9 cellular contexts compared by ENCODE assay signal in genomic region chr9:136120119-136120393, GRCh38. TPM values are rescaled to one million over a fixed set of nuclear protein-coding genes. Genes with fewer than 3 reads are reported as not detected.
DNase-seq lines count a peak whose midpoint lies in the region; ATAC-seq and TF ChIP-seq lines count a peak whose summit lies in the region.
"Had no signal": no experiment of that assay in that cellular context is flagged by ENCODE, and none has a peak within 500 bp of the region (broad histone marks: within the 10 kb centered on the region; RNA-seq: fewer than 3 reads in every experiment).

No MANE protein-coding gene starts in this region.

- H3K27ac ChIP-seq in BLaER1 treated with 17β-estradiol and CSF1 and Interleukin-3, amounts not matched to agents 10 nM and 100 nM = peak overlapping the region; percentile 82 to 96 (median 93); a peak in 16 of 22 replicates
- H3K27ac ChIP-seq in prostate gland (no peak overlapping the region), body of pancreas (peak overlapping the region in 2 of 4 donors; percentile 88 to 97)

- H3K4me1 Mint-ChIP-seq in chondrocyte (ENCODE audit: low read depth) (peaks cover 9% of the 10 kb centered on the region), nephron (peaks cover 12% of the 10 kb centered on the region)

- H3K9me3 Mint-ChIP-seq in chondrocyte (ENCODE audit: low read depth) (no peaks in the 10 kb centered on the region), nephron (no peaks in the 10 kb centered on the region)

- H3K27ac Mint-ChIP-seq in chondrocyte (ENCODE audit: unreplicated experiment) (no peak overlapping the region), nephron (peak overlapping the region in 2 of 3 experiments; percentile 57 to 90)

- peaks cover 26 to 51% (median 47%) of the 10 kb centered on the region in 10 experiments for H3K4me1 ChIP-seq in BLaER1 treated with 17β-estradiol and CSF1 and Interleukin-3, amounts not matched to agents 10 nM and 100 nM
- H3K4me1 ChIP-seq in prostate gland (replicated peaks) (no peaks in the 10 kb centered on the region), body of pancreas (peaks cover 34% of the 10 kb centered on the region)

- H3K36me3 ChIP-seq in BLaER1 treated with 17β-estradiol and CSF1 and Interleukin-3, amounts not matched to agents 10 nM and 100 nM = peaks cover 9 to 24% (median 21%) of the 10 kb centered on the region in 11 experiments
- H3K36me3 ChIP-seq in prostate gland (peaks cover 0 to 9% of the 10 kb centered on the region in 2 donors), body of pancreas (replicated peaks in 1 of 2; ENCODE audit: insufficient read depth in 1 of 2, low read depth in 2 of 2) (peaks cover 0 to 7% of the 10 kb centered on the region in 2 donors)

- H3K27me3 Mint-ChIP-seq in chondrocyte (ENCODE audit: low read depth) = peaks cover 4% of the 10 kb centered on the region
- H3K27me3 Mint-ChIP-seq in nephron (ENCODE audit: low read depth) = peaks cover 16% of the 10 kb centered on the region

- 61% methylated on average over 4 of the region's 4 CpGs for WGBS in prostate gland
- 45% methylated on average over 4 of the region's 4 CpGs for WGBS in body of pancreas, 2 donors

- H3K4me2 ChIP-seq in BLaER1 treated with 17β-estradiol and CSF1 and Interleukin-3, amounts not matched to agents 10 nM and 100 nM = peak overlapping the region; percentile 83 to 100 (median 97)

- TF ChIP-seq POLR2A in prostate gland (IDR thresholded peaks at IDR 0.05) (no peak), body of pancreas (IDR thresholded peaks at IDR 0.05) (no peak)

- peak overlapping the region; percentile 83 to 99 (median 90); a peak in 19 of 20 replicates for H3K4me3 ChIP-seq in BLaER1 treated with 17β-estradiol and CSF1 and Interleukin-3, amounts not matched to agents 10 nM and 100 nM
- H3K4me3 ChIP-seq in Jurkat, Clone E6-1 (ENCODE audit: low read length) = peak overlapping the region; percentile 67
- H3K4me3 ChIP-seq in prostate gland (no peak overlapping the region), body of pancreas (no peak overlapping the region)

- peak overlapping the region; percentile 89 to 98 (median 95) for H3K9ac ChIP-seq in BLaER1 treated with 17β-estradiol and CSF1 and Interleukin-3, amounts not matched to agents 10 nM and 100 nM

- H3K36me3 Mint-ChIP-seq in chondrocyte (ENCODE audit: low read depth) (peaks cover 2% of the 10 kb centered on the region), nephron (ENCODE audit: low read depth) (no peaks in the 10 kb centered on the region)

- DNase-seq in Jurkat, Clone E6-1 (ENCODE audit: low read depth, low spot score) = no peak
- DNase-seq in chondrocyte (ENCODE audit: low spot score) (no peak), NCI-H2081 (lab: John Stamatoyannopoulos, UW) (no peak), HuH-7.5 (ENCODE audit: low spot score) (no peak), prostate gland (ENCODE audit: low spot score) (no peak), body of pancreas (no peak)
- DNase-seq: NCI-H1694 had no signal

- no peak for ATAC-seq in body of pancreas

- H4K20me1 ChIP-seq in BLaER1 treated with 17β-estradiol and CSF1 and Interleukin-3, amounts not matched to agents 10 nM and 100 nM = peaks cover 0 to 19% (median 0%) of the 10 kb centered on the region in 11 experiments; a peak in 4 of 22 replicates

- H3K4me3 Mint-ChIP-seq in chondrocyte (ENCODE audit: unreplicated experiment) (peak overlapping the region; percentile 73), nephron (peak overlapping the region; percentile 79 to 87 (median 83))

- no peaks in the 10 kb centered on the region for H3K27me3 ChIP-seq in BLaER1 treated with 17β-estradiol and CSF1 and Interleukin-3, amounts not matched to agents 10 nM and 100 nM
- H3K27me3 ChIP-seq in prostate gland (replicated peaks; ENCODE audit: insufficient read depth) (no peaks in the 10 kb centered on the region), body of pancreas (no peaks in the 10 kb centered on the region)

- intact Hi-C loops in prostate gland (cut with DNase I) (loop anchor here (5.0 to 10.0 kb wide), 3 partner anchors 33 to 515 kb away; no protein-coding TSS in a partner anchor), body of pancreas (cut with DNase I) (loop anchor here (5.0 to 10.0 kb wide), 2 partner anchors 253 to 415 kb away; partner anchors contain the start of gene KCNT1)

- TF ChIP-seq CTCF in chondrocyte (IDR thresholded peaks at IDR 0.05) (no peak), nephron (IDR thresholded peaks at IDR 0.05; ENCODE audit: unreplicated experiment in 3 of 3) (no peak), prostate gland (IDR thresholded peaks at IDR 0.05) (no peak), body of pancreas (IDR thresholded peaks at IDR 0.05) (no peak)

- H3K9me3 ChIP-seq in BLaER1 treated with 17β-estradiol and CSF1 and Interleukin-3, amounts not matched to agents 10 nM and 100 nM (replicated peaks in 1 of 11) = peaks cover 0 to 3% (median 0%) of the 10 kb centered on the region in 11 experiments; a peak in 2 of 22 replicates
- H3K9me3 ChIP-seq in prostate gland = no peaks in the 10 kb centered on the region
- no peaks in the 10 kb centered on the region for H3K9me3 ChIP-seq in body of pancreas

RNA-seq across cellular contexts. Expression of gene TMEM250, which starts 1.4 kb away (rescaled TPM):
- 20.9 TPM for polyA plus RNA-seq in Jurkat, Clone E6-1 (2012; ENCODE audit: insufficient read depth, insufficient read length)
- total RNA-seq in chondrocyte = 31.9 to 37.3 TPM (median 35.9 TPM) in 3 replicates
- total RNA-seq in prostate gland = 10 to 100 TPM; 44.7 to 65.1 TPM
- 10 to 100 TPM; 21.3 to 47.1 TPM for total RNA-seq in body of pancreas

RNA-seq across cellular contexts. Expression of gene NACC2, which starts 25.0 kb away (rescaled TPM):
- polyA plus RNA-seq in Jurkat, Clone E6-1 (2012; ENCODE audit: insufficient read depth, insufficient read length) = not detected
- total RNA-seq in chondrocyte (42.6 to 52.4 TPM (median 51.0 TPM) in 3 replicates), prostate gland (10 to 100 TPM; 24.5 to 55.2 TPM), body of pancreas (10 to 100 TPM; 16.6 to 21.1 TPM)

Comparison
In these comparisons a context has a peak if more than half of its experiments do, and no peak if none do; other contexts are left out.
1. H3K27ac ChIP-seq: peak in BLaER1 treated with 17β-estradiol and CSF1 and Interleukin-3, amounts not matched to agents 10 nM and 100 nM (11 of 11); none in prostate gland (0 of 2).
2. H3K4me3 ChIP-seq: peak in BLaER1 treated with 17β-estradiol and CSF1 and Interleukin-3, amounts not matched to agents 10 nM and 100 nM (10 of 10) and Jurkat, Clone E6-1 (single experiment); none in prostate gland (0 of 2) and body of pancreas (0 of 2).